8 cellular contexts compared by ENCODE assay signal in genomic region chr6:30101939-30102700, GRCh38. TPM values are rescaled to one million over a fixed set of nuclear protein-coding genes. Genes with fewer than 3 reads are reported as not detected.
DNase-seq lines count a peak whose midpoint lies in the region; ATAC-seq and TF ChIP-seq lines count a peak whose summit lies in the region.

No MANE protein-coding gene starts in this region.

- peak overlapping the region in 2 of 3 donors; percentile 7 to 19 for H3K27ac Mint-ChIP-seq in IgD-negative memory B cell
- H3K27ac Mint-ChIP-seq in activated naive CD8-positive, alpha-beta T cell treated with anti-CD3 and anti-CD28 coated beads for 36 hours: no peak overlapping the region
- H3K27ac Mint-ChIP-seq in glutamatergic neuron (ENCODE audit: unreplicated experiment): no peak overlapping the region

- no peaks in the 10 kb centered on the region for H3K79me2 ChIP-seq in ACC112 (ENCODE audit: control insufficient read depth, insufficient read depth, low read length, unreplicated experiment)

- H3K27me3 ChIP-seq in ACC112 (ENCODE audit: insufficient read depth, low read length) (peaks cover 16% of the 10 kb centered on the region; the same call in 1 of the 2 replicates), suprapubic skin (peaks cover 29% of the 10 kb centered on the region)

- no peak for TF ChIP-seq EP300 in suprapubic skin (IDR thresholded peaks at IDR 0.05)

- no peak for TF ChIP-seq POLR2A in suprapubic skin (IDR thresholded peaks at IDR 0.05)

- H3K9me3 Mint-ChIP-seq in IgD-negative memory B cell (no peaks in the 10 kb centered on the region), glutamatergic neuron (ENCODE audit: unreplicated experiment) (peaks cover 6% of the 10 kb centered on the region)
- H3K9me3 Mint-ChIP-seq in activated naive CD8-positive, alpha-beta T cell treated with anti-CD3 and anti-CD28 coated beads for 36 hours: no peaks in the 10 kb centered on the region

- H3K4me3 ChIP-seq in ACC112 (ENCODE audit: low read depth, low read length) (peak overlapping the region; percentile 76), suprapubic skin (peak overlapping the region; percentile 46)

- no peaks in the 10 kb centered on the region for H3K9me3 ChIP-seq in suprapubic skin

- H3K27me3 Mint-ChIP-seq in IgD-negative memory B cell (peaks cover 51% of the 10 kb centered on the region), glutamatergic neuron (ENCODE audit: unreplicated experiment) (peaks cover 29% of the 10 kb centered on the region)
- peaks cover 74% of the 10 kb centered on the region for H3K27me3 Mint-ChIP-seq in activated naive CD8-positive, alpha-beta T cell treated with anti-CD3 and anti-CD28 coated beads for 36 hours

- DNase-seq in SKM-1 (lab: John Stamatoyannopoulos, UW; ENCODE audit: unreplicated experiment) (peak; percentile 19), glutamatergic neuron (peak; percentile 84), occipital lobe (lab: John Stamatoyannopoulos, UW) (peak; percentile 66), suprapubic skin (ENCODE audit: low spot score in 2 of 2) (peak; percentile 91 to 93)
- DNase-seq in activated naive CD8-positive, alpha-beta T cell treated with anti-CD3 and anti-CD28 coated beads for 36 hours: peak; percentile 63

- H3K4me1 Mint-ChIP-seq in IgD-negative memory B cell (peaks cover 25 to 37% (median 33%) of the 10 kb centered on the region in 3 donors), glutamatergic neuron (ENCODE audit: low read depth, unreplicated experiment) (peaks cover 10% of the 10 kb centered on the region)
- peaks cover 42% of the 10 kb centered on the region for H3K4me1 Mint-ChIP-seq in activated naive CD8-positive, alpha-beta T cell treated with anti-CD3 and anti-CD28 coated beads for 36 hours

- H3K27ac ChIP-seq in ACC112 (ENCODE audit: low read depth, low read length): peak overlapping the region; percentile 33; the same call in 1 of the 2 replicates
- H3K27ac ChIP-seq in suprapubic skin: peak overlapping the region; percentile 60

- peak overlapping the region; percentile 86 to 94 (median 90) for H3K4me3 Mint-ChIP-seq in IgD-negative memory B cell
- H3K4me3 Mint-ChIP-seq in activated naive CD8-positive, alpha-beta T cell treated with anti-CD3 and anti-CD28 coated beads for 36 hours: peak overlapping the region; percentile 35
- peak overlapping the region; percentile 89 for H3K4me3 Mint-ChIP-seq in glutamatergic neuron (ENCODE audit: unreplicated experiment)

- WGBS in suprapubic skin: 9% methylated on average over 41 of the region's 48 CpGs

- H3K4me1 ChIP-seq in ACC112 (ENCODE audit: control insufficient read depth, insufficient read depth, low read length, unreplicated experiment): peaks cover 20% of the 10 kb centered on the region
- H3K4me1 ChIP-seq in suprapubic skin: peaks cover 36% of the 10 kb centered on the region

- H3K36me3 Mint-ChIP-seq in IgD-negative memory B cell (no peaks in the 10 kb centered on the region), glutamatergic neuron (ENCODE audit: unreplicated experiment) (no peaks in the 10 kb centered on the region)
- H3K36me3 Mint-ChIP-seq in activated naive CD8-positive, alpha-beta T cell treated with anti-CD3 and anti-CD28 coated beads for 36 hours: no peaks in the 10 kb centered on the region

- TF ChIP-seq CTCF in glutamatergic neuron (IDR thresholded peaks at IDR 0.05; ENCODE audit: partially characterized antibody, unreplicated experiment) (no peak), suprapubic skin (IDR thresholded peaks at IDR 0.05) (no peak)

- peak; percentile 77 for ATAC-seq in GM19025 (IDR thresholded peaks at IDR 0.05; ENCODE audit: low read depth, unreplicated experiment)

- H3K36me3 ChIP-seq in ACC112 (ENCODE audit: insufficient read depth, low read length) (no peaks in the 10 kb centered on the region), suprapubic skin (no peaks in the 10 kb centered on the region)

- peak overlapping the region; percentile 78 for H2AFZ ChIP-seq in ACC112 (ENCODE audit: low read length, unreplicated experiment)

RNA-seq across cellular contexts. Expression of gene TRIM31, which starts 10.8 kb away (rescaled TPM):
- polyA plus RNA-seq in IgD-negative memory B cell: not detected
- not detected for total RNA-seq in activated naive CD8-positive, alpha-beta T cell treated with anti-CD3 and anti-CD28 coated beads for 36 hours
- total RNA-seq in glutamatergic neuron (ENCODE audit: unreplicated experiment) (not detected), occipital lobe (not detected), suprapubic skin (under 1 TPM in 1 of 4 donors, not detected in 3; 0.57 TPM)

RNA-seq across cellular contexts. Expression of gene RNF39, which starts 26.6 kb away (rescaled TPM):
- not detected for polyA plus RNA-seq in IgD-negative memory B cell
- not detected for total RNA-seq in activated naive CD8-positive, alpha-beta T cell treated with anti-CD3 and anti-CD28 coated beads for 36 hours
- total RNA-seq in glutamatergic neuron (ENCODE audit: unreplicated experiment) (not detected), occipital lobe (not detected), suprapubic skin (10 to 100 TPM; 29.1 to 73.1 (median 44.6) TPM)

RNA-seq across cellular contexts. Expression of gene TRIM40, which starts 33.8 kb away (rescaled TPM):
- polyA plus RNA-seq in IgD-negative memory B cell: 0.10 TPM
- not detected for total RNA-seq in activated naive CD8-positive, alpha-beta T cell treated with anti-CD3 and anti-CD28 coated beads for 36 hours
- total RNA-seq in glutamatergic neuron (ENCODE audit: unreplicated experiment) (not detected), occipital lobe (not detected), suprapubic skin (not detected)

RNA-seq across cellular contexts. Expression of gene PPP1R11, which starts 35.1 kb away (rescaled TPM):
- polyA plus RNA-seq in IgD-negative memory B cell: 102 TPM
- total RNA-seq in activated naive CD8-positive, alpha-beta T cell treated with anti-CD3 and anti-CD28 coated beads for 36 hours: 10 to 100 TPM; 37.4 to 39.8 TPM
- 52.3 TPM for total RNA-seq in glutamatergic neuron (ENCODE audit: unreplicated experiment)
- total RNA-seq in occipital lobe: 15.8 TPM
- 10 to 100 TPM; 35.2 to 54.4 (median 44.2) TPM for total RNA-seq in suprapubic skin

RNA-seq across cellular contexts. Expression of gene POLR1H, which starts 41.1 kb away (rescaled TPM):
- 84.4 TPM for polyA plus RNA-seq in IgD-negative memory B cell
- total RNA-seq in activated naive CD8-positive, alpha-beta T cell treated with anti-CD3 and anti-CD28 coated beads for 36 hours: 10 to 100 TPM; 45.3 to 50.6 TPM
- total RNA-seq in glutamatergic neuron (ENCODE audit: unreplicated experiment) (17.0 TPM), occipital lobe (13.9 TPM), suprapubic skin (10 to 100 TPM; 16.7 to 23.9 (median 21.6) TPM)

Comparison
In these comparisons a context has a peak if more than half of its experiments do, and no peak if none do; other contexts are left out.
1. Peak in every context shown above with its lines: DNase-seq, ATAC-seq, H3K4me3 ChIP-seq and H3K27ac ChIP-seq.
2. H3K27ac Mint-ChIP-seq: peak in IgD-negative memory B cell (2 of 3); none in activated naive CD8-positive, alpha-beta T cell treated with anti-CD3 and anti-CD28 coated beads for 36 hours (single experiment) and glutamatergic neuron (single experiment).
3. H3K4me3 Mint-ChIP-seq: peak in every context shown above with its lines; median percentile 90 in IgD-negative memory B cell; 89 in glutamatergic neuron; 35 in activated naive CD8-positive, alpha-beta T cell treated with anti-CD3 and anti-CD28 coated beads for 36 hours.
4. DNase-seq: peak in every context shown above with its lines; median percentile 92 in suprapubic skin; 84 in glutamatergic neuron; 66 in occipital lobe; 63 in activated naive CD8-positive, alpha-beta T cell treated with anti-CD3 and anti-CD28 coated beads for 36 hours; 19 in SKM-1.
5. RNA of gene RNF39, which starts 26.6 kb away (total RNA-seq): 29.1 to 73.1 TPM in suprapubic skin; not detected in activated naive CD8-positive, alpha-beta T cell treated with anti-CD3 and anti-CD28 coated beads for 36 hours, not detected in glutamatergic neuron (single experiment) and not detected in occipital lobe (single experiment); every median in the first group is over 10 times any median in the second.